ENCODE assay signal across 29 cellular contexts in the genomic region with DNA sequence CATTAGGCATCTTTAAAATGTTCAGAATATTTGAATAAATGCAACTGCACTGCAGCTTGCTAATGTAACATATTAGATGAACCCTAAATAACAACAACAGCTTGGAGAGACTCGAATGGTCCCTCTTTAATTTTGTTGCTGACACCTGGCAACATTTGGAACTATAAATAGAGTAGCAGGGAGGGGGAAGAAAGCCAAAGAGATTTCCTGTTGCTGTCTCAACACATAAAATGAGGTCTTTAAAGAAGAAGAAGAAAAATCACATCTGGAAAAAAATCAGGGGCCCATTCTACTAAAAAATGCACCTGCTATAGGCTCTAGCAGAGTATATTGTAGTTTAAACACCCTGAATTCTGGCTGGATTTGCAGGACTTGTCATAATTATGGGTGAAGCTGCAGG.
"Had no signal": no experiment of that assay in that cellular context is flagged by ENCODE, and none has a peak within 500 bp of the region (broad histone marks: within the 10 kb centered on the region; RNA-seq: fewer than 3 reads in every experiment).

No MANE protein-coding gene starts in this region.

- H3K9me3 ChIP-seq: ascending aorta, breast epithelium, Peyer's patch had no signal

- ATAC-seq: activated CD8-positive, alpha-beta T cell treated with anti-CD3 and anti-CD28 coated beads for 36 hours; activated T-cell treated with anti-CD3 and anti-CD28 coated beads, Interleukin-2, amount 50 U/mL, for 72 hours; PC-3; Right ventricle myocardium inferior had no signal

- H3K36me3 ChIP-seq: ascending aorta, breast epithelium, Peyer's patch, WERI-Rb-1 had no signal

- H3K4me3 ChIP-seq: ascending aorta, breast epithelium, Peyer's patch had no signal

- H3K36me3 Mint-ChIP-seq: activated naive CD4-positive, alpha-beta T cell treated with anti-CD3 and anti-CD28 coated beads, Interleukin-2, amount 50 U/mL, for 24 hours; activated naive CD8-positive, alpha-beta T cell treated with anti-CD3 and anti-CD28 coated beads, Interleukin-2, amount 10 ng/mL, durations not matched to agents 7 days and 5 days had no signal

- H3K4me3 Mint-ChIP-seq: activated CD4-positive, alpha-beta T cell treated with anti-CD3 and anti-CD28 coated beads, Interleukin-2, amount 10 ng/mL, durations not matched to agents 24 days and 14 days; activated CD8-positive, alpha-beta T cell treated with anti-CD3 and anti-CD28 coated beads for 36 hours; activated naive CD4-positive, alpha-beta T cell treated with anti-CD3 and anti-CD28 coated beads, Interleukin-2, amount 50 U/mL, for 24 hours; activated naive CD8-positive, alpha-beta T cell treated with anti-CD3 and anti-CD28 coated beads, Interleukin-2, amount 10 ng/mL, durations not matched to agents 7 days and 5 days; activated T-cell treated with anti-CD3 and anti-CD28 coated beads, Interleukin-2, amount 50 U/mL, for 72 hours had no signal

- H3K27me3 ChIP-seq: ascending aorta, breast epithelium, Peyer's patch had no signal

- DNase-seq: activated CD4-positive, alpha-beta T cell treated with anti-CD3 and anti-CD28 coated beads, Interleukin-2, amount 10 ng/mL, durations not matched to agents 24 days and 14 days; activated CD4-positive, alpha-beta T cell treated with anti-CD3 and anti-CD28 coated beads, Interleukin-2, amount 50 U/mL, for 4 hours; activated CD8-positive, alpha-beta T cell treated with anti-CD3 and anti-CD28 coated beads for 36 hours; activated gamma-delta T cell; activated naive CD4-positive, alpha-beta T cell treated with Interleukin-2 at 50 U/mL for 16 hours; activated naive CD8-positive, alpha-beta T cell treated with anti-CD3 and anti-CD28 coated beads, Interleukin-2, amount 10 ng/mL, durations not matched to agents 7 days and 5 days; activated T-cell treated with anti-CD3 and anti-CD28 coated beads, Interleukin-2, amount 50 U/mL, for 1 hour; activated T-cell treated with anti-CD3 and anti-CD28 coated beads, Interleukin-2, amount 50 U/mL, for 72 hours; amygdala; NCI-H1048; NCI-H1436 treated with DMSO at 0.1 percent for 48 hours; NCI-H1694 treated with DMSO at 0.1 percent for 48 hours; NCI-H2029; NCI-H510A; NCI-H526; NCI-H748 treated with DMSO at 0.1 percent for 48 hours; NK-92 treated with Interleukin-12 subunit alpha and Interleukin-12 subunit beta, amount 100 ng/mL, for 24 hours; PC-3; Peyer's patch; SIG-M5; SW 1271; T1000; WERI-Rb-1 had no signal

- H3K27me3 Mint-ChIP-seq: activated CD4-positive, alpha-beta T cell treated with anti-CD3 and anti-CD28 coated beads, Interleukin-2, amount 10 ng/mL, durations not matched to agents 24 days and 14 days; activated naive CD4-positive, alpha-beta T cell treated with anti-CD3 and anti-CD28 coated beads, Interleukin-2, amount 50 U/mL, for 24 hours had no signal

- H3K9me3 Mint-ChIP-seq: activated CD4-positive, alpha-beta T cell treated with anti-CD3 and anti-CD28 coated beads, Interleukin-2, amount 10 ng/mL, durations not matched to agents 24 days and 14 days; activated CD8-positive, alpha-beta T cell treated with anti-CD3 and anti-CD28 coated beads for 36 hours; activated naive CD4-positive, alpha-beta T cell treated with anti-CD3 and anti-CD28 coated beads, Interleukin-2, amount 50 U/mL, for 24 hours; activated naive CD8-positive, alpha-beta T cell treated with anti-CD3 and anti-CD28 coated beads, Interleukin-2, amount 10 ng/mL, durations not matched to agents 7 days and 5 days; activated T-cell treated with anti-CD3 and anti-CD28 coated beads, Interleukin-2, amount 50 U/mL, for 72 hours; activated T-helper 2 cell treated with anti-CD3 and anti-CD28 coated beads, Interferon-gamma antibody, Interleukin-2, Interleukin-4, amounts not matched to agents 10 μg/mL and 5 μg/mL and 100 μg/mL, durations not matched to agents 14 hours and 24 hours and 36 hours had no signal

- H3K27ac Mint-ChIP-seq: activated CD4-positive, alpha-beta T cell treated with anti-CD3 and anti-CD28 coated beads, Interleukin-2, amount 10 ng/mL, durations not matched to agents 24 days and 14 days; activated CD8-positive, alpha-beta T cell treated with anti-CD3 and anti-CD28 coated beads for 36 hours; activated naive CD4-positive, alpha-beta T cell treated with anti-CD3 and anti-CD28 coated beads, Interleukin-2, amount 50 U/mL, for 24 hours; activated naive CD8-positive, alpha-beta T cell treated with anti-CD3 and anti-CD28 coated beads, Interleukin-2, amount 10 ng/mL, durations not matched to agents 7 days and 5 days; activated T-cell treated with anti-CD3 and anti-CD28 coated beads, Interleukin-2, amount 50 U/mL, for 72 hours; activated T-helper 2 cell treated with anti-CD3 and anti-CD28 coated beads, Interferon-gamma antibody, Interleukin-2, Interleukin-4, amounts not matched to agents 10 μg/mL and 5 μg/mL and 100 μg/mL, durations not matched to agents 14 hours and 24 hours and 36 hours had no signal

- H3K27ac ChIP-seq: ascending aorta, breast epithelium, Peyer's patch, RWPE1, WERI-Rb-1 had no signal

- H3K4me1 ChIP-seq: ascending aorta, breast epithelium, Peyer's patch had no signal

- H3K4me1 Mint-ChIP-seq: activated CD4-positive, alpha-beta T cell treated with anti-CD3 and anti-CD28 coated beads, Interleukin-2, amount 10 ng/mL, durations not matched to agents 24 days and 14 days; activated naive CD4-positive, alpha-beta T cell treated with anti-CD3 and anti-CD28 coated beads, Interleukin-2, amount 50 U/mL, for 24 hours; activated naive CD8-positive, alpha-beta T cell treated with anti-CD3 and anti-CD28 coated beads, Interleukin-2, amount 10 ng/mL, durations not matched to agents 7 days and 5 days had no signal
